In genomic region chrX:38807873-38808272, GRCh38 we compare ENCODE assay signal across 12 cellular contexts. TPM values are rescaled to one million over a fixed set of nuclear protein-coding genes. Genes with fewer than 3 reads are reported as not detected.
DNase-seq lines count a peak whose midpoint lies in the region; ATAC-seq and TF ChIP-seq lines count a peak whose summit lies in the region.
"Had no signal": no experiment of that assay in that cellular context is flagged by ENCODE, and none has a peak within 500 bp of the region (broad histone marks: within the 10 kb centered on the region; RNA-seq: fewer than 3 reads in every experiment).

No MANE protein-coding gene starts in this region.

- peaks cover 18% of the 10 kb centered on the region for H4K20me1 ChIP-seq in Loucy (ENCODE audit: insufficient read depth, low read length, poor library complexity, severe bottlenecking)

- H3K9me2 ChIP-seq in Loucy (replicated peaks; ENCODE audit: low read depth, low read length), result no peaks in the 10 kb centered on the region

- no peak overlapping the region for H2AK5ac ChIP-seq in trophoblast cell (ENCODE audit: low read length)

- peaks cover 61% of the 10 kb centered on the region for H3K79me2 ChIP-seq in Loucy (ENCODE audit: insufficient read depth, low read length)
- H3K79me2 ChIP-seq in trophoblast cell (ENCODE audit: control insufficient read depth, insufficient read depth, low read length, poor library complexity), result peaks cover 10% of the 10 kb centered on the region

- H2BK5ac ChIP-seq in trophoblast cell (ENCODE audit: low read depth, low read length, poor library complexity), result no peak overlapping the region

- H3K27ac ChIP-seq in trophoblast cell (ENCODE audit: low read depth, low read length) (no peak overlapping the region), esophagus squamous epithelium (no peak overlapping the region)
- H3K27ac ChIP-seq: thyroid gland had no signal

- H3K4me1 Mint-ChIP-seq in T-helper 2 cell treated with Interferon-gamma antibody and Interleukin-4, amounts not matched to agents 5 μg/mL and 100 μg/mL, for 36 hours (ENCODE audit: low read depth), result peaks cover 38% of the 10 kb centered on the region

- H3K4me1 ChIP-seq in Loucy (ENCODE audit: insufficient read depth, low read length, poor library complexity, severe bottlenecking) (peaks cover 47% of the 10 kb centered on the region), adipocyte (ENCODE audit: control insufficient read depth, insufficient read depth, low read length) (no peaks in the 10 kb centered on the region), trophoblast cell (ENCODE audit: control insufficient read depth in 1 of 2, insufficient read depth in 2 of 2, low read length in 2 of 2) (peaks cover 3 to 5% of the 10 kb centered on the region in 2 experiments), esophagus squamous epithelium (peaks cover 0 to 30% (median 4%) of the 10 kb centered on the region in 3 donors)

- no peak for ATAC-seq in HG03280 (IDR thresholded peaks at IDR 0.05; ENCODE audit: unreplicated experiment)
- ATAC-seq: right cardiac atrium had no signal

- peaks cover 14% of the 10 kb centered on the region for H3K79me1 ChIP-seq in trophoblast cell (ENCODE audit: low read length)

- H3K4me2 ChIP-seq in Loucy (ENCODE audit: low read depth, low read length, poor library complexity, severe bottlenecking) (peak overlapping the region; percentile 96), trophoblast cell (ENCODE audit: low read length) (no peak overlapping the region)

- no peak overlapping the region for H3K23ac ChIP-seq in trophoblast cell (ENCODE audit: low read length)

- H3K36me3 ChIP-seq in Loucy (ENCODE audit: insufficient read depth, low read length) (no peaks in the 10 kb centered on the region), adipocyte (ENCODE audit: control insufficient read depth, insufficient read depth, low read length, severe bottlenecking) (no peaks in the 10 kb centered on the region), trophoblast cell (ENCODE audit: control insufficient read depth in 1 of 2, insufficient read depth in 2 of 2, low read length in 2 of 2) (no peaks in the 10 kb centered on the region), esophagus squamous epithelium (no peaks in the 10 kb centered on the region)
- H3K36me3 ChIP-seq: thyroid gland had no signal

- H3K14ac ChIP-seq in trophoblast cell (ENCODE audit: low read length), result no peak overlapping the region

- H2AFZ ChIP-seq in Loucy (ENCODE audit: low read length) (no peak overlapping the region), trophoblast cell (ENCODE audit: insufficient read depth, low read length, poor library complexity) (no peak overlapping the region)

- H3K27me3 ChIP-seq in Loucy (ENCODE audit: insufficient read depth, low read length, poor library complexity, severe bottlenecking), result peaks cover 8% of the 10 kb centered on the region
- no peaks in the 10 kb centered on the region for H3K27me3 ChIP-seq in adipocyte (replicated peaks; ENCODE audit: control insufficient read depth, insufficient read depth, low read length)
- H3K27me3 ChIP-seq in trophoblast cell (ENCODE audit: insufficient read depth, low read length), result no peaks in the 10 kb centered on the region
- no peaks in the 10 kb centered on the region for H3K27me3 ChIP-seq in esophagus squamous epithelium
- H3K27me3 ChIP-seq: thyroid gland had no signal

- peaks cover 44% of the 10 kb centered on the region for H3K36me3 Mint-ChIP-seq in T-helper 2 cell treated with Interferon-gamma antibody and Interleukin-4, amounts not matched to agents 5 μg/mL and 100 μg/mL, for 36 hours (ENCODE audit: low read depth)

- no peak overlapping the region for H3K4ac ChIP-seq in trophoblast cell (ENCODE audit: low read depth, low read length)

- no peak overlapping the region for H3K18ac ChIP-seq in trophoblast cell (ENCODE audit: low read length)

- TF ChIP-seq CTCF in Loucy (conservative IDR thresholded peaks at IDR 0.05; ENCODE audit: low read length) (no peak), esophagus squamous epithelium (IDR thresholded peaks at IDR 0.05) (no peak)

- no peak overlapping the region for H4K8ac ChIP-seq in trophoblast cell (ENCODE audit: low read depth, low read length)

- H3K27me3 Mint-ChIP-seq in T-helper 2 cell treated with Interferon-gamma antibody and Interleukin-4, amounts not matched to agents 5 μg/mL and 100 μg/mL, for 36 hours (ENCODE audit: low read depth), result no peaks in the 10 kb centered on the region

- peak overlapping the region; percentile 96 for H3K4me3 Mint-ChIP-seq in T-helper 2 cell treated with Interferon-gamma antibody and Interleukin-4, amounts not matched to agents 5 μg/mL and 100 μg/mL, for 36 hours

- H3K27ac Mint-ChIP-seq in T-helper 2 cell treated with Interferon-gamma antibody and Interleukin-4, amounts not matched to agents 5 μg/mL and 100 μg/mL, for 36 hours, result peak overlapping the region; percentile 67

- no peak for DNase-seq in T-helper 2 cell treated with Interferon-gamma antibody and Interleukin-4, amounts not matched to agents 5 μg/mL and 100 μg/mL, for 36 hours (ENCODE audit: low spot score)
- DNase-seq in T-helper 2 cell (no peak), adipocyte (ENCODE audit: low read depth) (peak; percentile 36), trophoblast cell (peak; percentile 16 to 68), amniotic stem cell (lab: John Stamatoyannopoulos, UW) (no peak), esophagus squamous epithelium (lab: John Stamatoyannopoulos, UW) (no peak)
- DNase-seq: DMS79, NCI-H2171, right cardiac atrium, thyroid gland had no signal

- no peaks in the 10 kb centered on the region for H3K9me3 Mint-ChIP-seq in T-helper 2 cell treated with Interferon-gamma antibody and Interleukin-4, amounts not matched to agents 5 μg/mL and 100 μg/mL, for 36 hours

- no peaks in the 10 kb centered on the region; the same call in 1 of the 2 replicates for H3F3A ChIP-seq in Loucy (ENCODE audit: low read depth)

- H4K91ac ChIP-seq in trophoblast cell (ENCODE audit: low read depth, low read length), result no peak overlapping the region

- H3K9me3 ChIP-seq in Loucy (ENCODE audit: insufficient read depth, low read depth, low read length) (no peaks in the 10 kb centered on the region), adipocyte (ENCODE audit: control insufficient read depth, low read length) (no peaks in the 10 kb centered on the region), trophoblast cell (ENCODE audit: insufficient read depth, low read depth, low read length) (no peaks in the 10 kb centered on the region), esophagus squamous epithelium (no peaks in the 10 kb centered on the region)
- H3K9me3 ChIP-seq: thyroid gland had no signal

- no peak overlapping the region for H2BK12ac ChIP-seq in trophoblast cell (ENCODE audit: low read length)

- H4K12ac ChIP-seq in trophoblast cell (ENCODE audit: low read depth, low read length), result no peak overlapping the region

- H2BK120ac ChIP-seq in trophoblast cell (ENCODE audit: insufficient read depth, low read length, poor library complexity), result no peak overlapping the region

- H3K9ac ChIP-seq in Loucy (ENCODE audit: low read depth, low read length, poor library complexity, severe bottlenecking) (peak overlapping the region; percentile 99), adipocyte (ENCODE audit: low read length) (peak overlapping the region; percentile 98), trophoblast cell (ENCODE audit: low read length) (no peak overlapping the region)

- intact Hi-C loops in esophagus squamous epithelium (cut with DNase I), result no loop called here

- peak overlapping the region; percentile 97 for H3K4me3 ChIP-seq in Loucy (ENCODE audit: low read length, poor library complexity, severe bottlenecking)
- H3K4me3 ChIP-seq in adipocyte (ENCODE audit: low read length), result peak overlapping the region; percentile 79
- H3K4me3 ChIP-seq in trophoblast cell (ENCODE audit: low read depth, low read length), result no peak overlapping the region
- H3K4me3 ChIP-seq in esophagus squamous epithelium, result no peak overlapping the region
- H3K4me3 ChIP-seq: thyroid gland had no signal

- TF ChIP-seq POLR2A in esophagus squamous epithelium (IDR thresholded peaks at IDR 0.05), result no peak

RNA-seq across cellular contexts. Expression of gene MID1IP1, which starts 6.6 kb away (rescaled TPM):
- polyA plus RNA-seq in trophoblast cell (2013), result 18.4 and 18.5 TPM in 2 replicates
- 10 to 100 TPM; 42.6 to 56.1 (median 49.8) TPM for total RNA-seq in esophagus squamous epithelium

Comparison
In these comparisons a context has a peak if more than half of its experiments do, and no peak if none do; other contexts are left out.
1. DNase-seq: peak in adipocyte (single experiment) and trophoblast cell (2 of 2); none in T-helper 2 cell treated with Interferon-gamma antibody and Interleukin-4, amounts not matched to agents 5 μg/mL and 100 μg/mL, for 36 hours (single experiment), T-helper 2 cell (0 of 5), amniotic stem cell (single experiment) and esophagus squamous epithelium (single experiment).
2. H3K4me3 ChIP-seq: peak in Loucy (single experiment) and adipocyte (single experiment); none in trophoblast cell (single experiment) and esophagus squamous epithelium (0 of 4).